25 cellular contexts compared by ENCODE assay signal in the genomic region with DNA sequence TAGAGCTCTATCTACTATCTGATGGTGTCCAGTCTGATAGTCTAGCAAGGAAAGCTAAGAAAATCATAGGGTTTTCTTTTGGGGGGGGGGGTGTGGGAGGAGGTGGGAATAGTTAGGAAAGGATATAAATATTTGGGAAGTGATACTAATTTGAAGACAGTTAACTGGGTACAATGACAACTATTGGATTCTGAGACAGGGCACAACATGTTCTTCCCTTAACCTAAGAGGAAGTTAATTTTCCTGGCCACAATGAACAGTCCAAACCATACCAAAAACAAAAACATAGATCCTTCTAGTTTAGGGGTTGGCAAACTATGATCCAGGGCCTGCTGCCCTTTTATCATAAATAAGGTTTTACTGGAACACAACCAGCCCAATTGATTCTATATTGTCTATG.
"Had no signal": no experiment of that assay in that cellular context is flagged by ENCODE, and none has a peak within 500 bp of the region (broad histone marks: within the 10 kb centered on the region; RNA-seq: fewer than 3 reads in every experiment).

No MANE protein-coding gene starts in this region.

- H3K4me1 ChIP-seq: Peyer's patch had no signal

- H3K9me3 ChIP-seq: Peyer's patch had no signal

- ATAC-seq: activated CD4-positive, alpha-beta T cell treated with anti-CD3 and anti-CD28 coated beads for 36 hours; activated T-helper 17 cell treated with anti-CD3 and anti-CD28 coated beads, Interleukin-2, amount 50 U/mL, for 72 hours; T-cell had no signal

- DNase-seq: activated CD4-positive, alpha-beta memory T cell treated with anti-CD3 and anti-CD28 coated beads, Interleukin-2, amount 10 ng/mL, durations not matched to agents 7 days and 5 days; activated CD4-positive, alpha-beta T cell treated with anti-CD3 and anti-CD28 coated beads for 36 hours; activated CD4-positive, alpha-beta T cell treated with anti-CD3 and anti-CD28 coated beads, Interleukin-2, amount 50 U/mL, for 1 hour; activated gamma-delta T cell; activated naive CD4-positive, alpha-beta T cell treated with anti-CD3 and anti-CD28 coated beads for 36 hours; activated T-cell treated with anti-CD3 and anti-CD28 coated beads for 4 hours; activated T-cell treated with anti-CD3 and anti-CD28 coated beads, Interleukin-2, amount 50 U/mL, for 48 hours; amygdala; brain microvascular endothelial cell; Kasumi-1; KBM-7; NCI-H1105 treated with DMSO at 0.1 percent for 48 hours; NCI-H1436 treated with DMSO at 0.1 percent for 48 hours; NCI-H187; NCI-H2081 treated with DMSO at 0.1 percent for 48 hours; NCI-H446; NCI-H524; Peyer's patch; SIG-M5; T-cell; T-helper 2 cell; T1000 had no signal

- H3K27me3 ChIP-seq: brain microvascular endothelial cell, cardiac muscle cell, Peyer's patch had no signal

- H3K27ac ChIP-seq: brain microvascular endothelial cell, cardiac muscle cell, Peyer's patch, VCaP had no signal

- H3K4me3 ChIP-seq: cardiac muscle cell, Peyer's patch had no signal
